ENCODE assay signal across 22 cellular contexts in the genomic region with DNA sequence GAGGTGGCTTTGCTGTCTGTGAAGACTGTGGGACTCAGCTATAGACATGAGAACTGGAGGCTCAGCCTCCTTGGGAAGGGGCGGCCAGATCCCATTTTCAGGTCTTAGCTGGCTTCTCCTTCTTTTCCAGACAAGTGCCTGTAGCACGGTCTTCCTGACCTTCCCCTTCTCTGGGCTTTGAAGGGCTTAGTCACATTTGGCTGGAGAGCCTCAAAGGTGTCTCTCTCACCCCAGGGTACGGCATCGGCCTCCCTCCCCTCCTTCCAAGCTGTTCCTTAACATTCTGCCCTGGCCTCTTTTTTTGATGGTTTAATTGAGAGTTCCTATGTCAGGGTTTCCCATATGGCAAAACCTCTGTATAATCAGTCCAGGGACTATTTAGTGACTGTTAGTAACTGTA.
"Had no signal": no experiment of that assay in that cellular context is flagged by ENCODE, and none has a peak within 500 bp of the region (broad histone marks: within the 10 kb centered on the region; RNA-seq: fewer than 3 reads in every experiment).

No MANE protein-coding gene starts in this region.

- H3K27me3 Mint-ChIP-seq: stimulated activated naive CD8-positive, alpha-beta T cell treated with anti-CD3 and anti-CD28 coated beads, Interleukin-15, amount 100 ng/mL, for 72 hours had no signal

- H3K4me3 Mint-ChIP-seq: immature natural killer cell; naive thymus-derived CD4-positive, alpha-beta T cell; stimulated activated naive B cell treated with anti-CD40 and anti-IgM and Interleukin-4, amounts not matched to agents 10 μg/mL and 1 μg/mL and 100 μg/mL, for 72 hours; stimulated activated naive CD8-positive, alpha-beta T cell treated with anti-CD3 and anti-CD28 coated beads, Interleukin-15, amount 100 ng/mL, for 72 hours had no signal

- H3K36me3 ChIP-seq: left lung, neutrophil, sigmoid colon, tibial nerve, upper lobe of right lung had no signal

- H3K9me3 Mint-ChIP-seq: stimulated activated naive B cell treated with anti-CD40 and anti-IgM and Interleukin-4, amounts not matched to agents 10 μg/mL and 1 μg/mL and 100 μg/mL, for 72 hours; stimulated activated naive CD8-positive, alpha-beta T cell treated with anti-CD3 and anti-CD28 coated beads, Interleukin-15, amount 100 ng/mL, for 72 hours had no signal

- H3K27ac Mint-ChIP-seq: immature natural killer cell; naive thymus-derived CD4-positive, alpha-beta T cell; stimulated activated naive B cell treated with anti-CD40 and anti-IgM and Interleukin-4, amounts not matched to agents 10 μg/mL and 1 μg/mL and 100 μg/mL, for 72 hours; stimulated activated naive CD8-positive, alpha-beta T cell treated with anti-CD3 and anti-CD28 coated beads, Interleukin-15, amount 100 ng/mL, for 72 hours had no signal

- H3K9me3 ChIP-seq: left lung, neutrophil, psoas muscle, sigmoid colon, testis, tibial nerve, upper lobe of right lung had no signal

- H3K4me1 Mint-ChIP-seq: immature natural killer cell; stimulated activated naive B cell treated with anti-CD40 and anti-IgM and Interleukin-4, amounts not matched to agents 10 μg/mL and 1 μg/mL and 100 μg/mL, for 72 hours; stimulated activated naive CD8-positive, alpha-beta T cell treated with anti-CD3 and anti-CD28 coated beads, Interleukin-15, amount 100 ng/mL, for 72 hours had no signal

- H3K27ac ChIP-seq: left lung, neutrophil, psoas muscle, sigmoid colon, skin epidermis, testis, tibial nerve, upper lobe of right lung had no signal

- H3K36me3 Mint-ChIP-seq: immature natural killer cell; naive thymus-derived CD4-positive, alpha-beta T cell; stimulated activated naive B cell treated with anti-CD40 and anti-IgM and Interleukin-4, amounts not matched to agents 10 μg/mL and 1 μg/mL and 100 μg/mL, for 72 hours had no signal

- ATAC-seq: naive thymus-derived CD4-positive, alpha-beta T cell; stimulated activated naive B cell treated with anti-CD40 and anti-IgM and Interleukin-4, amounts not matched to agents 10 μg/mL and 1 μg/mL and 100 μg/mL, for 72 hours; stimulated activated naive CD8-positive, alpha-beta T cell treated with anti-CD3 and anti-CD28 coated beads, Interleukin-15, amount 100 ng/mL, for 72 hours had no signal

- H3K4me3 ChIP-seq: left lung, lung, psoas muscle, sigmoid colon, skin epidermis, testis, tibial nerve, upper lobe of right lung had no signal

- H3K27me3 ChIP-seq: left lung, sigmoid colon, testis, tibial nerve, upper lobe of right lung had no signal

- DNase-seq: cerebellar nuclear complex; dermis blood vessel endothelial cell; erythroblast; foreskin melanocyte; head of caudate nucleus; immature natural killer cell; mesenchymal stem cell; naive thymus-derived CD4-positive, alpha-beta T cell; psoas muscle; retina; sigmoid colon; stimulated activated CD4-positive, alpha-beta T cell treated with anti-CD3 and anti-CD28 coated beads, Interleukin-2, amount 100 ng/mL, for 24 hours; stimulated activated CD4-positive, alpha-beta T cell treated with anti-CD3 and anti-CD28 coated beads, Interleukin-4, amount 100 ng/mL, for 4 hours; stimulated activated naive B cell treated with anti-CD40 and anti-IgM and Interleukin-4, amounts not matched to agents 10 μg/mL and 1 μg/mL and 100 μg/mL, for 72 hours; stimulated activated naive CD8-positive, alpha-beta T cell treated with anti-CD3 and anti-CD28 coated beads, Interleukin-15, amount 100 ng/mL, for 72 hours; testis had no signal
